In the genomic region with DNA sequence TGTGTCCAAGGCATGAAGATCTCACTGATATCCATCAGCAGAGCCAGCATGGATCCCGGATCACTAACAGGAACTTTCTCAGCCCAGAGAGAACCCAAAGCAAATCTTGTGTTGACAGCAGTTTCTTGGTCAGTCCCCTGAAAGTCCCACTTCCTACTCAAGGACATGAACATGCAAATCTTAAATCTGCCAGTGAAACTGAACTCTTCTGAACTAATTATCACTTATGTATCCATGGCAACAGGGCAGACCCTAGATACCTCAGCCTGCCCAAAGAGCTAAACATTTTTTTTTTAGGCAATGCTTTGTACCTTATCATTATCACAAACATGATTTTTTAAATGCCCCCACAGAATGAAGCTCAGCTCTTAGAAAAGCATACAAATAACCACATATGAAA, we compare ENCODE assay signal across 14 cellular contexts.
DNase-seq lines count a peak whose midpoint lies in the region; ATAC-seq and TF ChIP-seq lines count a peak whose summit lies in the region.
"Had no signal": no experiment of that assay in that cellular context is flagged by ENCODE, and none has a peak within 500 bp of the region (broad histone marks: within the 10 kb centered on the region; RNA-seq: fewer than 3 reads in every experiment).

No MANE protein-coding gene starts in this region.

- H3K27me3 ChIP-seq in ascending aorta (no peaks in the 10 kb centered on the region), WERI-Rb-1 (ENCODE audit: insufficient read depth, low read depth, severe bottlenecking) (peaks cover 66% of the 10 kb centered on the region)
- H3K27me3 ChIP-seq: body of pancreas, suprapubic skin had no signal

- H3K9me3 ChIP-seq in ascending aorta (no peaks in the 10 kb centered on the region), WERI-Rb-1 (ENCODE audit: severe bottlenecking) (no peaks in the 10 kb centered on the region)
- H3K9me3 ChIP-seq: body of pancreas, suprapubic skin had no signal

- intact Hi-C loops in ascending aorta (cut with DNase I), result no loop called here

- no peaks in the 10 kb centered on the region for H3K4me1 ChIP-seq in ascending aorta
- H3K4me1 ChIP-seq: body of pancreas, suprapubic skin had no signal

- ATAC-seq in GM18517 (IDR thresholded peaks at IDR 0.05; ENCODE audit: unreplicated experiment) (peak; percentile 94), GM19468 (IDR thresholded peaks at IDR 0.05; ENCODE audit: extremely low read depth, unreplicated experiment) (peak; percentile 95), HG02884 (IDR thresholded peaks at IDR 0.05; ENCODE audit: unreplicated experiment) (peak; percentile 99), HG03469 (IDR thresholded peaks at IDR 0.05; ENCODE audit: unreplicated experiment) (peak; percentile 99), SK-N-SH treated with all-trans-retinoic acid at 6 μM for 48 hours (no peak)
- ATAC-seq: body of pancreas had no signal

- no peak overlapping the region for H3K4me3 ChIP-seq in ascending aorta
- H3K4me3 ChIP-seq in WERI-Rb-1 (ENCODE audit: low read depth, low read length), result no peak overlapping the region
- H3K4me3 ChIP-seq: body of pancreas, suprapubic skin had no signal

- H3K27ac ChIP-seq in ascending aorta (no peak overlapping the region), WERI-Rb-1 (no peak overlapping the region)
- H3K27ac ChIP-seq: body of pancreas, suprapubic skin had no signal

- no peaks in the 10 kb centered on the region for H3K36me3 ChIP-seq in ascending aorta
- no peaks in the 10 kb centered on the region for H3K36me3 ChIP-seq in WERI-Rb-1
- H3K36me3 ChIP-seq: suprapubic skin had no signal

- DNase-seq in ascending aorta (ENCODE audit: low spot score in 2 of 2), result no peak
- DNase-seq in occipital lobe (lab: John Stamatoyannopoulos, UW), result no peak
- DNase-seq in WERI-Rb-1, result no peak
- DNase-seq: activated T-cell treated with anti-CD3 and anti-CD28 coated beads for 4 hours, body of pancreas, HCEC 1CT, midbrain, NCI-H226 had no signal

- TF ChIP-seq CTCF in ascending aorta (IDR thresholded peaks at IDR 0.05), result no peak
- TF ChIP-seq CTCF in WERI-Rb-1 (IDR thresholded peaks at IDR 0.05; ENCODE audit: low read depth, low read length), result no peak

TF ChIP-seq in SK-N-SH treated with all-trans-retinoic acid at 6 μM for 48 hours, 23 proteins besides CTCF, POLR2A, EP300 and RAD21:
- TF ChIP-seq RARB (CRISPR knock-in tag; IDR thresholded peaks at IDR 0.05) (no peak), PPARA (CRISPR knock-in tag; IDR thresholded peaks at IDR 0.05; ENCODE audit: borderline replicate concordance) (no peak), SNAI2 (CRISPR knock-in tag; IDR thresholded peaks at IDR 0.05) (no peak), TOX (CRISPR knock-in tag; IDR thresholded peaks at IDR 0.05; ENCODE audit: borderline replicate concordance) (no peak)
- TF ChIP-seq, protein P1, sequence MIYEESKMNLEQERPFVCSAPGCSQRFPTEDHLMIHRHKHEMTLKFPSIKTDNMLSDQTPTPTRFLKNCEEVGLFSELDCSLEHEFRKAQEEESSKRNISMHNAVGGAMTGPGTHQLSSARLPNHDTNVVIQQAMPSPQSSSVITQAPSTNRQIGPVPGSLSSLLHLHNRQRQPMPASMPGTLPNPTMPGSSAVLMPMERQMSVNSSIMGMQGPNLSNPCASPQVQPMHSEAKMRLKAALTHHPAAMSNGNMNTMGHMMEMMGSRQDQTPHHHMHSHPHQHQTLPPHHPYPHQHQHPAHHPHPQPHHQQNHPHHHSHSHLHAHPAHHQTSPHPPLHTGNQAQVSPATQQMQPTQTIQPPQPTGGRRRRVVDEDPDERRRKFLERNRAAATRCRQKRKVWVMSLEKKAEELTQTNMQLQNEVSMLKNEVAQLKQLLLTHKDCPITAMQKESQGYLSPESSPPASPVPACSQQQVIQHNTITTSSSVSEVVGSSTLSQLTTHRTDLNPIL (CRISPR knock-in tag; IDR thresholded peaks at IDR 0.05; ENCODE audit: low read depth), result no peak
